In genomic region chr2:119365436-119365835, GRCh38 we compare ENCODE assay signal across 8 cellular contexts. TPM values are rescaled to one million over a fixed set of nuclear protein-coding genes. Genes with fewer than 3 reads are reported as not detected.
DNase-seq lines count a peak whose midpoint lies in the region; ATAC-seq, FAIRE-seq and TF ChIP-seq lines count a peak whose summit lies in the region.

No MANE protein-coding gene starts in this region.

- H3K4me1 Mint-ChIP-seq in activated T-cell treated with anti-CD3 and anti-CD28 coated beads, Interleukin-2, amount 50 U/mL, for 24 hours (ENCODE audit: low read depth): peaks cover 50% of the 10 kb centered on the region

- H3K27ac ChIP-seq in keratinocyte (ENCODE audit: control insufficient read depth, insufficient read depth, low read length) (no peak overlapping the region), suprapubic skin (no peak overlapping the region), aorta (ENCODE audit: low read depth in 1 of 2, low read length in 2 of 2) (no peak overlapping the region)

- H3K36me3 ChIP-seq in keratinocyte (ENCODE audit: control insufficient read depth in 2 of 2, extremely low read depth in 1 of 2, insufficient read depth in 2 of 2, low read length in 2 of 2) (peaks cover 10 to 11% of the 10 kb centered on the region in 2 experiments), suprapubic skin (peaks cover 19% of the 10 kb centered on the region), aorta (ENCODE audit: control insufficient read depth in 1 of 2, insufficient read depth in 2 of 2, low read length in 1 of 2) (no peaks in the 10 kb centered on the region)

- TF ChIP-seq CTCF in keratinocyte (optimal IDR thresholded peaks at IDR 0.05 in 1 of 3, IDR thresholded peaks at IDR 0.05 in 1 of 3, conservative IDR thresholded peaks at IDR 0.05 in 1 of 3; ENCODE audit: extremely low read depth in 1 of 3, insufficient read depth in 2 of 3, low read length in 3 of 3): no peak
- no peak for TF ChIP-seq CTCF in suprapubic skin (IDR thresholded peaks at IDR 0.05)

- DNase-seq in activated T-cell treated with anti-CD3 and anti-CD28 coated beads, Interleukin-2, amount 50 U/mL, for 24 hours: no peak
- no peak for DNase-seq in activated T-cell treated with anti-CD3 and anti-CD28 coated beads, Interleukin-2, amount 50 U/mL, for 1 hour
- no peak for DNase-seq in activated naive CD4-positive, alpha-beta T cell treated with anti-CD3 and anti-CD28 coated beads, Interleukin-2, amount 50 U/mL, for 72 hours (ENCODE audit: low spot score in 2 of 2)
- DNase-seq in keratinocyte (ENCODE audit: low read depth, low spot score) (no peak), suprapubic skin (ENCODE audit: low spot score in 2 of 2) (no peak), aorta (no peak), NCI-H2171 treated with DMSO at 0.1 percent for 48 hours (lab: John Stamatoyannopoulos, UW) (no peak)

- H3K9me3 Mint-ChIP-seq in activated T-cell treated with anti-CD3 and anti-CD28 coated beads, Interleukin-2, amount 50 U/mL, for 24 hours: no peaks in the 10 kb centered on the region
- no peaks in the 10 kb centered on the region for H3K9me3 Mint-ChIP-seq in activated naive CD4-positive, alpha-beta T cell treated with anti-CD3 and anti-CD28 coated beads, Interleukin-2, amount 50 U/mL, for 72 hours

- intact Hi-C loops in aorta (cut with DNase I): loop anchor here in 1 of 2 donors (5.0 to 10.0 kb wide), 3 partner anchors 123 to 1551 kb away; partner anchors contain the start of genes DDX18 and STEAP3

- peak overlapping the region; percentile 100 for H3K4me3 Mint-ChIP-seq in activated T-cell treated with anti-CD3 and anti-CD28 coated beads, Interleukin-2, amount 50 U/mL, for 24 hours

- no peaks in the 10 kb centered on the region for H3K9me1 ChIP-seq in keratinocyte (ENCODE audit: control insufficient read depth, extremely low read depth, insufficient read depth, low read length)

- no peak overlapping the region for H2AFZ ChIP-seq in keratinocyte (ENCODE audit: control insufficient read depth, low read length)

- dilution Hi-C loops in keratinocyte (cut with MboI; ENCODE audit: extremely low pct_ligation_motif_present, low sequenced_read_pairs): no loop called here

- H3K27me3 Mint-ChIP-seq in activated T-cell treated with anti-CD3 and anti-CD28 coated beads, Interleukin-2, amount 50 U/mL, for 24 hours: no peaks in the 10 kb centered on the region

- peaks cover 14% of the 10 kb centered on the region for H3K4me1 ChIP-seq in keratinocyte (ENCODE audit: control insufficient read depth, extremely low read depth, insufficient read depth, low read length)
- peaks cover 34% of the 10 kb centered on the region for H3K4me1 ChIP-seq in suprapubic skin
- peaks cover 0 to 8% of the 10 kb centered on the region in 2 donors for H3K4me1 ChIP-seq in aorta (ENCODE audit: control insufficient read depth in 1 of 2, insufficient read depth in 2 of 2, low read length in 2 of 2)

- no peaks in the 10 kb centered on the region for H3K27me3 ChIP-seq in keratinocyte (ENCODE audit: control insufficient read depth, extremely low read depth, insufficient read depth, low read length)
- H3K27me3 ChIP-seq in suprapubic skin: no peaks in the 10 kb centered on the region
- no peaks in the 10 kb centered on the region for H3K27me3 ChIP-seq in aorta (ENCODE audit: control insufficient read depth in 1 of 2, insufficient read depth in 2 of 2, low read length in 1 of 2)

- TF ChIP-seq POLR2A in suprapubic skin (IDR thresholded peaks at IDR 0.05): no peak

- FAIRE-seq in keratinocyte (lab: Jason Lieb, UNC): no peak

- H3K27ac Mint-ChIP-seq in activated T-cell treated with anti-CD3 and anti-CD28 coated beads, Interleukin-2, amount 50 U/mL, for 24 hours: peak overlapping the region; percentile 99
- peak overlapping the region; percentile 96 to 100 for H3K27ac Mint-ChIP-seq in activated naive CD4-positive, alpha-beta T cell treated with anti-CD3 and anti-CD28 coated beads, Interleukin-2, amount 50 U/mL, for 72 hours

- TF ChIP-seq EP300 in suprapubic skin (IDR thresholded peaks at IDR 0.05): no peak

- peak overlapping the region; percentile 82 to 93 (median 90) for H3K4me3 ChIP-seq in keratinocyte (ENCODE audit: control insufficient read depth in 2 of 3, extremely low read depth in 1 of 3, insufficient read depth in 2 of 3, low read depth in 1 of 3, low read length in 3 of 3)
- H3K4me3 ChIP-seq in suprapubic skin: peak overlapping the region; percentile 64
- H3K4me3 ChIP-seq in aorta (ENCODE audit: low read length in 2 of 2): peak overlapping the region in 1 of 2 donors; percentile 82

- H3K36me3 Mint-ChIP-seq in activated T-cell treated with anti-CD3 and anti-CD28 coated beads, Interleukin-2, amount 50 U/mL, for 24 hours (ENCODE audit: low read depth): peaks cover 49% of the 10 kb centered on the region
- H3K36me3 Mint-ChIP-seq in activated naive CD4-positive, alpha-beta T cell treated with anti-CD3 and anti-CD28 coated beads, Interleukin-2, amount 50 U/mL, for 72 hours: peaks cover 38 to 41% of the 10 kb centered on the region in 2 donors

- no peaks in the 10 kb centered on the region for H3K9me3 ChIP-seq in keratinocyte (ENCODE audit: control insufficient read depth, low read depth, low read length)
- H3K9me3 ChIP-seq in suprapubic skin: no peaks in the 10 kb centered on the region
- H3K9me3 ChIP-seq in aorta (ENCODE audit: control insufficient read depth, low read length): no peaks in the 10 kb centered on the region

- H3K9ac ChIP-seq in keratinocyte (ENCODE audit: control insufficient read depth, extremely low read depth, insufficient read depth, low read length): peak overlapping the region; percentile 85

- H3K79me2 ChIP-seq in keratinocyte (ENCODE audit: control insufficient read depth, insufficient read depth, low read length): peaks cover 27% of the 10 kb centered on the region

- ATAC-seq in activated naive CD4-positive, alpha-beta T cell treated with anti-CD3 and anti-CD28 coated beads, Interleukin-2, amount 50 U/mL, for 72 hours: no peak
- no peak for ATAC-seq in aorta (ENCODE audit: low FRiP score)
- no peak for ATAC-seq in HG02885 (IDR thresholded peaks at IDR 0.05; ENCODE audit: poor library complexity, unreplicated experiment)

- H3K4me2 ChIP-seq in keratinocyte (ENCODE audit: control insufficient read depth, extremely low read depth, insufficient read depth, low read depth, low read length): peak overlapping the region; percentile 96

- 32% methylated on average over 6 of the region's 6 CpGs for WGBS in suprapubic skin
- 59 to 63% methylated on average over 6 of the region's 6 CpGs for WGBS in aorta, 2 donors

- H4K20me1 ChIP-seq in keratinocyte (ENCODE audit: control insufficient read depth, extremely low read depth, insufficient read depth, low read length): no peaks in the 10 kb centered on the region

RNA-seq across cellular contexts. Expression of gene C2orf76, which starts 1.2 kb away (rescaled TPM):
- total RNA-seq in activated naive CD4-positive, alpha-beta T cell treated with anti-CD3 and anti-CD28 coated beads, Interleukin-2, amount 50 U/mL, for 72 hours: 10 to 100 TPM in 1 of 2 donors, 1 to 10 TPM in 1; 6.1 to 31.6 TPM
- polyA plus RNA-seq in keratinocyte (5.9 to 17.9 TPM (median 15.7 TPM) in 3 replicates), aorta (10 to 100 TPM; 16.0 to 29.8 TPM)
- 11.9 TPM for polyA plus RNA-seq in keratinocyte (2011; ENCODE audit: low read depth)
- polyA plus RNA-seq in keratinocyte (2011; cell fraction: cytosol; rRNA removed): 9.2 and 18.1 TPM in 2 replicates
- 3.6 and 7.6 TPM in 2 replicates for polyA plus RNA-seq in keratinocyte (2011; cell fraction: nucleus; rRNA removed)
- 15.7 and 17.8 TPM in 2 replicates for polyA plus RNA-seq in keratinocyte (2012; ENCODE audit: low replicate concordance)
- 1.8 to 3.2 TPM (median 1.9 TPM) in 3 replicates for polyA minus RNA-seq in keratinocyte
- polyA minus RNA-seq in keratinocyte (2011; cell fraction: cytosol; rRNA and poly(A)+ RNA removed): not detected
- 1.8 and 3.8 TPM in 2 replicates for polyA minus RNA-seq in keratinocyte (2011; cell fraction: nucleus; rRNA and poly(A)+ RNA removed)
- total RNA-seq in suprapubic skin (10 to 100 TPM in 1 of 4 donors, 1 to 10 TPM in 3; 6.7 to 10.6 (median 9.3) TPM), aorta (10 to 100 TPM; 11.2 to 14.0 TPM)

RNA-seq across cellular contexts. Expression of gene DBI, which starts 1.3 kb away (rescaled TPM):
- 100 to 1,000 TPM in 1 of 2 donors, 10 to 100 TPM in 1; 90.8 to 131 TPM for total RNA-seq in activated naive CD4-positive, alpha-beta T cell treated with anti-CD3 and anti-CD28 coated beads, Interleukin-2, amount 50 U/mL, for 72 hours
- polyA plus RNA-seq in keratinocyte (415 to 590 TPM (median 446 TPM) in 3 replicates), aorta (100 to 1,000 TPM; 179 to 463 TPM)
- polyA plus RNA-seq in keratinocyte (2011; ENCODE audit: low read depth): 259 TPM
- polyA plus RNA-seq in keratinocyte (2011; cell fraction: cytosol; rRNA removed): 352 and 443 TPM in 2 replicates
- polyA plus RNA-seq in keratinocyte (2011; cell fraction: nucleus; rRNA removed): 98.3 and 142 TPM in 2 replicates
- polyA plus RNA-seq in keratinocyte (2012; ENCODE audit: low replicate concordance): 238 and 470 TPM in 2 replicates
- polyA minus RNA-seq in keratinocyte: 55.5 to 89.6 TPM (median 65.7 TPM) in 3 replicates
- 75.8 TPM for polyA minus RNA-seq in keratinocyte (2011; cell fraction: cytosol; rRNA and poly(A)+ RNA removed)
- polyA minus RNA-seq in keratinocyte (2011; cell fraction: nucleus; rRNA and poly(A)+ RNA removed): 12.7 and 18.9 TPM in 2 replicates
- total RNA-seq in suprapubic skin (100 to 1,000 TPM; 242 to 376 (median 273) TPM), aorta (10 to 100 TPM; 60.1 to 63.2 TPM)
